In genomic region chr4:38688676-38689355, GRCh38 we compare ENCODE assay signal across 28 cellular contexts. TPM values are rescaled to one million over a fixed set of nuclear protein-coding genes. Genes with fewer than 3 reads are reported as not detected.
A peak's percentile ranks its signal among the peaks of the same experiment; 100 is the strongest.
DNase-seq lines count a peak whose midpoint lies in the region; ATAC-seq, FAIRE-seq and TF ChIP-seq lines count a peak whose summit lies in the region.
"Had no signal": no experiment of that assay in that cellular context is flagged by ENCODE, and none has a peak within 500 bp of the region (broad histone marks: within the 10 kb centered on the region; RNA-seq: fewer than 3 reads in every experiment).

No MANE protein-coding gene starts in this region.

- no peaks in the 10 kb centered on the region for H3K9me3 Mint-ChIP-seq in activated naive CD8-positive, alpha-beta T cell (ENCODE audit: low read depth)
- H3K9me3 Mint-ChIP-seq in activated naive CD8-positive, alpha-beta T cell treated with anti-CD3 and anti-CD28 coated beads for 36 hours = no peaks in the 10 kb centered on the region
- H3K9me3 Mint-ChIP-seq: activated CD4-positive, alpha-beta memory T cell treated with anti-CD3 and anti-CD28 coated beads, Interleukin-2, amount 10 ng/mL, durations not matched to agents 7 days and 5 days; T-helper 1 cell treated with Interleukin-12 subunit alpha and Interleukin-12 subunit beta and Interleukin-4 antibody, amounts not matched to agents 30 μg/mL and 1 μg/mL, for 36 hours had no signal

- WGBS in K562 (ENCODE audit: insufficient coverage, low coverage, missing lambda C conversion rate) = 94% methylated on average over 21 of the region's 26 CpGs
- WGBS in liver = 96% methylated on average over 26 of the region's 26 CpGs

- H3K9me1 ChIP-seq in K562 (ENCODE audit: control insufficient read depth, insufficient read depth, low read length) = peaks cover 4% of the 10 kb centered on the region

- no peak for DNase-seq in activated naive CD8-positive, alpha-beta T cell treated with anti-CD3 and anti-CD28 coated beads for 36 hours
- DNase-seq in K562 (ENCODE audit: extremely low read depth in 1 of 4, low spot score in 3 of 4) (no peak), sciatic nerve (ENCODE audit: low spot score) (no peak), T-helper 17 cell (no peak), NCI-H2227 (lab: John Stamatoyannopoulos, UW; ENCODE audit: unreplicated experiment) (no peak), D721Med (ENCODE audit: insufficient read length, low spot score) (no peak)
- DNase-seq: activated CD4-positive, alpha-beta memory T cell treated with anti-CD3 and anti-CD28 coated beads, Interleukin-2, amount 10 ng/mL, durations not matched to agents 7 days and 5 days; activated CD4-positive, alpha-beta T cell treated with anti-CD3 and anti-CD28 coated beads for 1 hour; activated CD8-positive, alpha-beta memory T cell treated with anti-CD3 and anti-CD28 coated beads, Interleukin-2, amount 50 U/mL, for 48 hours; colonic mucosa; Karpas-422; left colon; MV-4-11; NCI-H1436 treated with DMSO at 0.1 percent for 48 hours; stimulated activated CD4-positive, alpha-beta T cell treated with anti-CD3 and anti-CD28 coated beads, Interleukin-1b, Interleukin-23, amount 100 ng/mL, for 48 hours; stimulated activated CD8-positive, alpha-beta memory T cell treated with anti-CD3 and anti-CD28 coated beads, Interleukin-4, amount 100 ng/mL, for 48 hours; stomach; tibial artery had no signal

- no peak for TF ChIP-seq RAD21 in K562 (CRISPR knock-in tag; conservative IDR thresholded peaks at IDR 0.05 in 1 of 2, IDR thresholded peaks at IDR 0.05 in 1 of 2)
- TF ChIP-seq RAD21 in liver (IDR thresholded peaks at IDR 0.05) = no peak

- H3K36me3 Mint-ChIP-seq in activated naive CD8-positive, alpha-beta T cell = peaks cover 15% of the 10 kb centered on the region
- peaks cover 39% of the 10 kb centered on the region for H3K36me3 Mint-ChIP-seq in activated naive CD8-positive, alpha-beta T cell treated with anti-CD3 and anti-CD28 coated beads for 36 hours
- peaks cover 7% of the 10 kb centered on the region for H3K36me3 Mint-ChIP-seq in T-helper 17 cell (ENCODE audit: low read depth)

- no peak for TF ChIP-seq EP300 in K562 (IDR thresholded peaks at IDR 0.05; ENCODE audit: low read length)

- H3K4me1 Mint-ChIP-seq in activated naive CD8-positive, alpha-beta T cell (ENCODE audit: low read depth) = peaks cover 65% of the 10 kb centered on the region
- peaks cover 43% of the 10 kb centered on the region for H3K4me1 Mint-ChIP-seq in activated naive CD8-positive, alpha-beta T cell treated with anti-CD3 and anti-CD28 coated beads for 36 hours
- H3K4me1 Mint-ChIP-seq in T-helper 17 cell = peaks cover 30% of the 10 kb centered on the region

- no peak for TF ChIP-seq CTCF in K562 (IDR thresholded peaks at IDR 0.05 in 2 of 3, conservative IDR thresholded peaks at IDR 0.05 in 1 of 3; ENCODE audit: insufficient read depth in 2 of 3, low read depth in 1 of 3, low read length in 3 of 3)
- TF ChIP-seq CTCF in liver (IDR thresholded peaks at IDR 0.05; ENCODE audit: low read depth, low read length, missing input control) = no peak
- TF ChIP-seq CTCF in D721Med (IDR thresholded peaks at IDR 0.05; ENCODE audit: insufficient read depth, missing control alignments) = no peak

- H4K20me1 ChIP-seq in K562 (replicated peaks; ENCODE audit: control insufficient read depth, insufficient read depth, low read length) = peaks cover 10% of the 10 kb centered on the region; the same call in 1 of the 2 replicates

- H3K27ac ChIP-seq in K562 (ENCODE audit: extremely low read depth, low read depth, low read length) = no peak overlapping the region
- no peak overlapping the region for H3K27ac ChIP-seq in liver (ENCODE audit: low read depth in 1 of 2, low read length in 2 of 2)
- H3K27ac ChIP-seq: breast epithelium, colonic mucosa, hepatocyte, HL-60, RWPE1, tibial artery had no signal

- H3K4me2 ChIP-seq in K562 (ENCODE audit: insufficient read depth, low read length) = no peak overlapping the region
- H3K4me2 ChIP-seq: hepatocyte, smooth muscle cell had no signal

- H3K9ac ChIP-seq in K562 (ENCODE audit: insufficient read depth in 1 of 2, low read depth in 2 of 2, low read length in 2 of 2) (no peak overlapping the region), liver (ENCODE audit: low read depth in 1 of 2, low read length in 2 of 2) (no peak overlapping the region)

- H3K4me3 Mint-ChIP-seq in activated naive CD8-positive, alpha-beta T cell = no peak overlapping the region
- H3K4me3 Mint-ChIP-seq in activated naive CD8-positive, alpha-beta T cell treated with anti-CD3 and anti-CD28 coated beads for 36 hours = no peak overlapping the region
- no peak overlapping the region for H3K4me3 Mint-ChIP-seq in T-helper 17 cell
- H3K4me3 Mint-ChIP-seq: activated CD4-positive, alpha-beta memory T cell treated with anti-CD3 and anti-CD28 coated beads, Interleukin-2, amount 10 ng/mL, durations not matched to agents 7 days and 5 days; T-helper 1 cell treated with Interleukin-12 subunit alpha and Interleukin-12 subunit beta and Interleukin-4 antibody, amounts not matched to agents 30 μg/mL and 1 μg/mL, for 36 hours had no signal

- no peak for FAIRE-seq in K562 (lab: Jason Lieb, UNC)
- FAIRE-seq in D721Med (lab: Jason Lieb, UNC) = no peak

- H3K27me3 ChIP-seq in K562 (ENCODE audit: control insufficient read depth in 2 of 2, insufficient read depth in 2 of 2, low read length in 2 of 2) = no peaks in the 10 kb centered on the region
- H3K27me3 ChIP-seq in liver (ENCODE audit: control insufficient read depth in 4 of 4, insufficient read depth in 4 of 4, low read length in 3 of 4) = no peaks in the 10 kb centered on the region
- H3K27me3 ChIP-seq: adrenal gland, breast epithelium, colonic mucosa, gastroesophageal sphincter, hepatocyte, stomach, tibial artery had no signal

- H2AFZ ChIP-seq in K562 (ENCODE audit: low read depth, low read length) = no peak overlapping the region
- H2AFZ ChIP-seq: hepatocyte had no signal

- H3K27ac Mint-ChIP-seq in activated naive CD8-positive, alpha-beta T cell = peak overlapping the region; percentile 75
- no peak overlapping the region for H3K27ac Mint-ChIP-seq in activated naive CD8-positive, alpha-beta T cell treated with anti-CD3 and anti-CD28 coated beads for 36 hours
- no peak overlapping the region for H3K27ac Mint-ChIP-seq in T-helper 17 cell
- H3K27ac Mint-ChIP-seq: activated CD4-positive, alpha-beta memory T cell treated with anti-CD3 and anti-CD28 coated beads, Interleukin-2, amount 10 ng/mL, durations not matched to agents 7 days and 5 days; T-helper 1 cell treated with Interleukin-12 subunit alpha and Interleukin-12 subunit beta and Interleukin-4 antibody, amounts not matched to agents 30 μg/mL and 1 μg/mL, for 36 hours had no signal

- in situ Hi-C loops in K562 (cut with MboI) = no loop called here

- H3K4me3 ChIP-seq in K562 = no peak overlapping the region
- no peak overlapping the region for H3K4me3 ChIP-seq in liver (ENCODE audit: low read depth in 1 of 3, low read length in 3 of 3)
- H3K4me3 ChIP-seq: adrenal gland, breast epithelium, colonic mucosa, gastroesophageal sphincter, hepatocyte, smooth muscle cell, stomach, tibial artery had no signal

- ATAC-seq in K562 = no peak
- peak; percentile 27 for ATAC-seq in sciatic nerve
- no peak for ATAC-seq in T-helper 17 cell
- ATAC-seq: gastroesophageal sphincter, left colon had no signal

- TF ChIP-seq POLR2A in K562 (conservative IDR thresholded peaks at IDR 0.05) = no peak

- peaks cover 0 to 3% of the 10 kb centered on the region in 2 experiments; a peak in 2 of 5 replicates for H3K4me1 ChIP-seq in K562 (replicated peaks in 1 of 2; ENCODE audit: control insufficient read depth in 2 of 2, insufficient read depth in 2 of 2, low read length in 2 of 2)
- peaks cover 2 to 16% (median 14%) of the 10 kb centered on the region in 4 donors for H3K4me1 ChIP-seq in liver (ENCODE audit: control insufficient read depth in 4 of 4, insufficient read depth in 4 of 4, low read length in 3 of 4)
- H3K4me1 ChIP-seq: breast epithelium had no signal

- H3K27me3 Mint-ChIP-seq in activated naive CD8-positive, alpha-beta T cell = no peaks in the 10 kb centered on the region
- no peaks in the 10 kb centered on the region for H3K27me3 Mint-ChIP-seq in activated naive CD8-positive, alpha-beta T cell treated with anti-CD3 and anti-CD28 coated beads for 36 hours
- H3K27me3 Mint-ChIP-seq in T-helper 17 cell = no peaks in the 10 kb centered on the region
- H3K27me3 Mint-ChIP-seq: activated CD4-positive, alpha-beta memory T cell treated with anti-CD3 and anti-CD28 coated beads, Interleukin-2, amount 10 ng/mL, durations not matched to agents 7 days and 5 days had no signal

- peaks cover 47% of the 10 kb centered on the region for H3K79me2 ChIP-seq in K562 (ENCODE audit: control insufficient read depth, insufficient read depth, low read length)

- intact Hi-C loops in K562 (cut with micrococcal nuclease) = no loop called here
- intact Hi-C loops in sciatic nerve (cut with DNase I) = no loop called here

- CTCF ChIA-PET in K562 (lab: Yijun Ruan, JAX; ENCODE audit: low intra/inter-chr PET ratio) = no interaction called here

- POLR2A ChIA-PET in K562 (lab: Yijun Ruan, JAX) = interaction anchor here (1.0 kb wide), 1 partner anchor 8 kb away, joined by 4 read pairs; no protein-coding TSS in a partner anchor

- H3K9me3 ChIP-seq in K562 (replicated peaks; ENCODE audit: control insufficient read depth, insufficient read depth, low read depth, low read length) (no peaks in the 10 kb centered on the region), liver (ENCODE audit: control insufficient read depth in 4 of 4, low read length in 3 of 4) (no peaks in the 10 kb centered on the region), T-helper 17 cell (ENCODE audit: control insufficient read depth, low read length, poor library complexity, severe bottlenecking) (no peaks in the 10 kb centered on the region)
- H3K9me3 ChIP-seq: adrenal gland, breast epithelium, colonic mucosa, gastroesophageal sphincter, stomach, tibial artery had no signal

- BruUV-seq in K562 (replicated peaks; lab: Mats Ljungman, UMichigan) = no TSS peak

- H3K36me3 ChIP-seq in K562 (ENCODE audit: control insufficient read depth, insufficient read depth, low read length) (peaks cover 95% of the 10 kb centered on the region), liver (ENCODE audit: control insufficient read depth in 4 of 4, insufficient read depth in 3 of 4, low read depth in 1 of 4, low read length in 3 of 4) (peaks cover 11 to 48% (median 39%) of the 10 kb centered on the region in 4 donors)
- H3K36me3 ChIP-seq: breast epithelium had no signal

RNA-seq across cellular contexts. Expression of gene KLF3, which starts 24.8 kb away (rescaled TPM):
- 10 to 100 TPM; 10.0 to 10.4 TPM for total RNA-seq in activated naive CD8-positive, alpha-beta T cell treated with anti-CD3 and anti-CD28 coated beads for 36 hours
- 43.5 and 71.2 TPM in 2 replicates for total RNA-seq in K562 (2011; cell fraction: chromatin; rRNA removed; ENCODE audit: low replicate concordance)
- 24.8 and 33.7 TPM in 2 replicates for total RNA-seq in K562 (2011; cell fraction: nucleolus; rRNA removed)
- total RNA-seq in K562 (2011; cell fraction: nucleoplasm; rRNA removed) = 60.1 and 82.7 TPM in 2 replicates
- total RNA-seq in K562 (2014; rRNA removed) (17.3 and 18.7 TPM in 2 replicates), K562 (2014; rRNA removed; fragmentation: Illumina TruSeq; extraction: Trizol) (21.7 and 24.7 TPM in 2 replicates), K562 (2015; rRNA removed; fragmentation: Illumina TruSeq; extraction: Trizol) (16.4 and 16.5 TPM in 2 replicates), K562 (2021) (42.0 and 47.2 TPM in 2 replicates), liver (10 to 100 TPM; 20.1 to 77.5 TPM), sciatic nerve (80.8 TPM), T-helper 17 cell (10 to 100 TPM; 91.7 to 95.2 TPM)
- polyA plus RNA-seq in K562 (2011; rRNA removed) (19.5 and 20.3 TPM in 2 replicates), K562 (2014; fragmentation: Illumina TruSeq; extraction: Trizol) (34.7 and 35.4 TPM in 2 replicates), K562 (2014; fragmentation: Nextera tagmentation; extraction: Ambion mirVana) (10 to 100 TPM in 1 of 2 experiments, 1 to 10 TPM in 1; 9.9 to 16.8 TPM), K562 (2014; rRNA removed) (18.1 and 20.2 TPM in 2 replicates), liver (10 to 100 TPM; 11.1 to 22.0 TPM)
- 13.0 and 14.9 TPM in 2 replicates for polyA plus RNA-seq in K562 (2011; cell fraction: cytosol; rRNA removed)
- polyA plus RNA-seq in K562 (2011; cell fraction: nucleus; rRNA removed) = 28.1 and 33.0 TPM in 2 replicates
- 19.1 and 20.1 TPM in 2 replicates for polyA plus RNA-seq in K562 (2012)
- polyA minus RNA-seq in K562 (2011; rRNA and poly(A)+ RNA removed) = 45.2 and 57.9 TPM in 2 replicates
- 19.7 and 24.9 TPM in 2 replicates for polyA minus RNA-seq in K562 (2011; cell fraction: cytosol; rRNA and poly(A)+ RNA removed)
- polyA minus RNA-seq in K562 (2011; cell fraction: nucleus; rRNA and poly(A)+ RNA removed) = 53.9 and 76.0 TPM in 2 replicates
